In the genomic region with DNA sequence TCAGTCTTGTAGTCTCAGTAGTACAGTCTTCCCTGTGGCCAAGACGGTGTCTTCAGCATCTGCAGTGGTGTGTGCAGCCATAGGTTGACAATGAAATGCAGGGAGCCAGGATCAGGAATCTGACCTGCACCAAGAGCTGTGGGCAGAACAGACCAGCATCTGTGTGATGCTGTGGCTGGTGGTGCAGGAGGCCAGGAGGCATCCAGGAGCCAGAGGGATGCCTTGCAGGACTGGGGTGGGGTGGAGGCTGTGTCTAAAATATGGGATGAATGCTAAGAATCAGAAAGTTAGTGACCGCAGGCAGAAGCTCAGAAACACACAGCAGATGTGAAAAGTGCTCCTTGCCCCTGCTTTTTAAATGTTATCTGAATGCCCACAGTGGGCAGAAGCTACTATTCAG, we compare ENCODE assay signal across 28 cellular contexts.
"Had no signal": no experiment of that assay in that cellular context is flagged by ENCODE, and none has a peak within 500 bp of the region (broad histone marks: within the 10 kb centered on the region; RNA-seq: fewer than 3 reads in every experiment).

No MANE protein-coding gene starts in this region.

- H3K9me3 ChIP-seq: adrenal gland, body of pancreas, colonic mucosa had no signal

- H3K27ac ChIP-seq: adrenal gland, body of pancreas, colonic mucosa had no signal

- H3K4me3 ChIP-seq: adrenal gland, body of pancreas, colonic mucosa had no signal

- H3K36me3 ChIP-seq: adrenal gland, colonic mucosa had no signal

- H3K4me1 ChIP-seq: body of pancreas, colonic mucosa had no signal

- DNase-seq: activated CD4-positive, alpha-beta memory T cell treated with anti-CD3 and anti-CD28 coated beads for 36 hours; activated CD4-positive, alpha-beta T cell treated with anti-CD3 and anti-CD28 coated beads for 36 hours; activated CD4-positive, alpha-beta T cell treated with anti-CD3 and anti-CD28 coated beads, Interleukin-2, amount 10 ng/mL, durations not matched to agents 24 days and 14 days; activated CD4-positive, CD25-positive, alpha-beta regulatory T cell; activated CD4-positive, CD25-positive, alpha-beta regulatory T cell treated with anti-CD3 and anti-CD28 coated beads, Interleukin-2, amount 50 U/mL, for 72 hours; activated CD8-positive, alpha-beta memory T cell treated with anti-CD3 and anti-CD28 coated beads, Interleukin-2, amount 10 ng/mL, durations not matched to agents 7 days and 5 days; activated CD8-positive, alpha-beta memory T cell treated with anti-CD3 and anti-CD28 coated beads, Interleukin-2, amount 50 U/mL, for 48 hours; activated CD8-positive, alpha-beta T cell treated with anti-CD3 and anti-CD28 coated beads, Interleukin-2, amount 10 ng/mL, durations not matched to agents 7 days and 5 days; activated effector memory CD4-positive, alpha-beta T cell treated with Interleukin-2 at 50 U/mL for 16 hours; activated gamma-delta T cell treated with Interleukin-2 at 50 U/mL for 16 hours; activated naive CD4-positive, alpha-beta T cell treated with anti-CD3 and anti-CD28 coated beads, Interleukin-2, amount 50 U/mL, for 16 hours; activated naive CD4-positive, alpha-beta T cell treated with Interleukin-2 at 50 U/mL for 16 hours; activated T-cell treated with anti-CD3 and anti-CD28 coated beads for 4 hours; activated T-cell treated with anti-CD3 and anti-CD28 coated beads, Interleukin-2, amount 50 U/mL, for 24 hours; adrenal gland; amygdala; aorta; body of pancreas; central memory CD4-positive, alpha-beta T cell; cerebellar nuclear complex; colonic mucosa; effector CD8-positive, alpha-beta T cell; head of caudate nucleus; T-helper 1 cell; T-helper 17 cell; T1000 had no signal

- ATAC-seq: activated CD4-positive, alpha-beta T cell treated with anti-CD3 and anti-CD28 coated beads for 36 hours; activated CD8-positive, alpha-beta memory T cell treated with anti-CD3 and anti-CD28 coated beads, Interleukin-2, amount 10 ng/mL, durations not matched to agents 7 days and 5 days; activated CD8-positive, alpha-beta T cell treated with anti-CD3 and anti-CD28 coated beads, Interleukin-2, amount 10 ng/mL, durations not matched to agents 7 days and 5 days; activated T-helper 17 cell treated with anti-CD3 and anti-CD28 coated beads, Interleukin-2, amount 50 U/mL, for 72 hours; body of pancreas; esophagus mucosa; T-helper 17 cell had no signal

- H3K27me3 ChIP-seq: adrenal gland, body of pancreas, colonic mucosa had no signal
